Comparison of ENCODE assay signal across 8 cellular contexts in genomic region chr9:120578614-120579013, GRCh38. TPM values are rescaled to one million over a fixed set of nuclear protein-coding genes. Genes with fewer than 3 reads are reported as not detected.
DNase-seq lines count a peak whose midpoint lies in the region; ATAC-seq and TF ChIP-seq lines count a peak whose summit lies in the region.

No MANE protein-coding gene starts in this region.

- no peak for ATAC-seq in activated CD8-positive, alpha-beta T cell treated with anti-CD3 and anti-CD28 coated beads for 36 hours
- ATAC-seq in HG03354 (IDR thresholded peaks at IDR 0.05; ENCODE audit: poor library complexity, severe bottlenecking, unreplicated experiment) (no peak), GM21528 (IDR thresholded peaks at IDR 0.05; ENCODE audit: low FRiP score, unreplicated experiment) (no peak)

- no peak for DNase-seq in BE2C
- DNase-seq in activated CD8-positive, alpha-beta T cell treated with anti-CD3 and anti-CD28 coated beads for 36 hours: no peak
- peak; percentile 53 for DNase-seq in left kidney (ENCODE audit: low read depth, low spot score)
- no peak for DNase-seq in globus pallidus (ENCODE audit: low spot score)
- no peak for DNase-seq in NCI-H1092 treated with DMSO at 0.1 percent for 48 hours (lab: John Stamatoyannopoulos, UW)

- no peaks in the 10 kb centered on the region; the same call in 1 of the 2 replicates for H3K4me1 ChIP-seq in BE2C
- no peaks in the 10 kb centered on the region for H3K4me1 ChIP-seq in HUES6 (ENCODE audit: control insufficient read depth, insufficient read depth, low read length)

- H3K4me3 Mint-ChIP-seq in activated CD8-positive, alpha-beta T cell treated with anti-CD3 and anti-CD28 coated beads for 36 hours: peak overlapping the region; percentile 99

- intact Hi-C loops in activated CD8-positive, alpha-beta T cell treated with anti-CD3 and anti-CD28 coated beads for 36 hours (cut with micrococcal nuclease): no loop called here

- CTCF ChIA-PET in activated CD8-positive, alpha-beta T cell treated with anti-CD3 and anti-CD28 coated beads for 36 hours (lab: Charles Lee): no interaction called here

- H3K4me1 Mint-ChIP-seq in activated CD8-positive, alpha-beta T cell treated with anti-CD3 and anti-CD28 coated beads for 36 hours (ENCODE audit: low read depth): peaks cover 50% of the 10 kb centered on the region

- no peak overlapping the region for H3K9ac ChIP-seq in HUES6 (ENCODE audit: low read length)

- H3K27me3 Mint-ChIP-seq in activated CD8-positive, alpha-beta T cell treated with anti-CD3 and anti-CD28 coated beads for 36 hours: no peaks in the 10 kb centered on the region

- H3K27ac ChIP-seq in HUES6 (ENCODE audit: low read depth, low read length): no peak overlapping the region

- no peaks in the 10 kb centered on the region for H3K27me3 ChIP-seq in BE2C
- H3K27me3 ChIP-seq in HUES6 (ENCODE audit: control insufficient read depth, insufficient read depth, low read length): no peaks in the 10 kb centered on the region

- peaks cover 17% of the 10 kb centered on the region for H3K36me3 Mint-ChIP-seq in activated CD8-positive, alpha-beta T cell treated with anti-CD3 and anti-CD28 coated beads for 36 hours (ENCODE audit: low read depth)

- TF ChIP-seq CTCF in BE2C (IDR thresholded peaks at IDR 0.05; ENCODE audit: low read depth, low read length): no peak
- no peak for TF ChIP-seq CTCF in activated CD8-positive, alpha-beta T cell treated with anti-CD3 and anti-CD28 coated beads for 36 hours (IDR thresholded peaks at IDR 0.05)

- H3K36me3 ChIP-seq in BE2C (0 out of 2 replicates have a peak, but pooled peaks cover 4% of the 10 kb centered on the region), HUES6 (ENCODE audit: control insufficient read depth, insufficient read depth, low read length) (0 out of 2 replicates have a peak, but pooled peaks cover 2% of the 10 kb centered on the region)

- H3K27ac Mint-ChIP-seq in activated CD8-positive, alpha-beta T cell treated with anti-CD3 and anti-CD28 coated beads for 36 hours: peak overlapping the region; percentile 94

- H3K9me3 Mint-ChIP-seq in activated CD8-positive, alpha-beta T cell treated with anti-CD3 and anti-CD28 coated beads for 36 hours: no peaks in the 10 kb centered on the region

- H3K4me3 ChIP-seq in BE2C (ENCODE audit: low read depth, low read length) (peak overlapping the region; percentile 98), HUES6 (ENCODE audit: low read depth, low read length) (peak overlapping the region; percentile 92)

- POLR2A ChIA-PET in activated CD8-positive, alpha-beta T cell treated with anti-CD3 and anti-CD28 coated beads for 36 hours (lab: Charles Lee): no interaction called here

- H3K9me3 ChIP-seq in BE2C: peaks cover 3% of the 10 kb centered on the region; the same call in 1 of the 2 replicates
- no peaks in the 10 kb centered on the region for H3K9me3 ChIP-seq in HUES6 (ENCODE audit: control insufficient read depth, insufficient read depth, low read depth, low read length)

RNA-seq across cellular contexts. Expression of gene CDK5RAP2, which starts 1.4 kb away (rescaled TPM):
- 24.4 TPM for polyA plus RNA-seq in BE2C (2012; ENCODE audit: insufficient read depth, insufficient read length, low read depth)
- total RNA-seq in activated CD8-positive, alpha-beta T cell treated with anti-CD3 and anti-CD28 coated beads for 36 hours: 10 to 100 TPM; 61.5 to 67.6 TPM
